1 cellular context compared by ENCODE assay signal in genomic region chr22:22748297-22748743, GRCh38.
TF ChIP-seq lines count a peak whose summit lies in the region.

No MANE protein-coding gene starts in this region.

TF ChIP-seq in liver, 16 proteins besides CTCF, POLR2A, EP300 and RAD21 (continued from another document):
- TF ChIP-seq HNF4A (conservative IDR thresholded peaks at IDR 0.05) (no peak), EGR1 (IDR thresholded peaks at IDR 0.05; ENCODE audit: low read depth in 2 of 2) (no peak)
